Comparison of ENCODE assay signal across 13 cellular contexts in the genomic region with DNA sequence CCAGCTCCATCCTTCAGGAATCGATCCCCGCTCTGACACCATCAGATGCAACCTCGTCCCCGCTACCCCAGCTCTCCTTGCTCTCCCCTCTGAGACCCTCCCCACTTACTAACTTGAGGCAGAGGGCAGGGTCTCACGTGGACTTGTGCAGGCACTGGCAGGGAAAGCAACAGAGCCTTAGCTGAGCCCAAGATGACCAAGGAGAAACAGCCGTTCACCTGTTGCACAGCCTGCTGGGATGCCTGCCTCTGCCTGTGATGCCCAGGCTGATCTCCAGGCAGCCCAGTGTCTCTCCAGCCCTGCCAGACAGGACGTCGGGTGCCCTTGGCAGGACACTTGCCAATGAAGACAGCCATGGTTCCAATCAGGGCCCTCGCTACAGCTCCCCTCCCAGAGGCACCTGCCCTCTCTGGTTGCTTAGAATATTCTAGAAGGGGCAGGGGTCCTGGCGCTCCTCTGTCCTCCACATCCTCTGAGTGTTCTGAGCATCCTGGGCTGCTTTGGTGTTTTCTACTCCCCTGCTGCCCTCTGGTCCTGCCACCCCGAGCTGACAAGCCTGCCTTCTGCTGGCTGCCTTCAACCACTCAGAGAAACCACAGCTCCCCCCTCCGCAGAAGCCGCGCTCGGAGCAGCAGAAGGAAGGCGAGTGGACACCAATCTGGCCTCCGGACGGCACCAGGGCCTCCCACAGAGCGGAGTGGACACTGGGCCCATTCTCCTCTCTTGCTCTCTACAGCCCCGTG. TPM values are rescaled to one million over a fixed set of nuclear protein-coding genes. Genes with fewer than 3 reads are reported as not detected.
DNase-seq lines count a peak whose midpoint lies in the region; ATAC-seq and TF ChIP-seq lines count a peak whose summit lies in the region.
"Had no signal": no experiment of that assay in that cellular context is flagged by ENCODE, and none has a peak within 500 bp of the region (broad histone marks: within the 10 kb centered on the region; RNA-seq: fewer than 3 reads in every experiment).

No MANE protein-coding gene starts in this region.

- TF ChIP-seq CTCF in dorsolateral prefrontal cortex (IDR thresholded peaks at IDR 0.05 in 54 of 56, conservative IDR thresholded peaks at IDR 0.05 in 2 of 56; ENCODE audit: low read depth in 1 of 56, partially characterized antibody in 56 of 56) (peak in 48 of 56 donors; percentile 10 to 66 (median 40)), adrenal gland (IDR thresholded peaks at IDR 0.05) (no peak)

- WGBS in adrenal gland, 4 donors: 78 to 90% (median 83%) methylated on average over 12 to 20 of the region's 20 CpGs

- in situ Hi-C loops in G401 (cut with HindIII; ENCODE audit: low sequenced_read_pairs): no loop called here
- in situ Hi-C loops in KBM-7 (cut with MboI; ENCODE audit: low pct_unique_long_range_greater_than_20kb, low sequenced_read_pairs): no loop called here

- H3K27ac ChIP-seq in dorsolateral prefrontal cortex (peak overlapping the region; percentile 13 to 100 (median 88)), skin epidermis (peak overlapping the region in 11 of 21 experiments; percentile 14 to 67 (median 37)), adrenal gland (peak overlapping the region in 2 of 5 donors; percentile 57 to 77)
- H3K27ac ChIP-seq: colonic mucosa had no signal

- H3K4me1 ChIP-seq in adrenal gland (replicated peaks in 1 of 2): peaks cover 0 to 45% of the 10 kb centered on the region in 2 donors

- no peak for TF ChIP-seq POLR2A in adrenal gland (IDR thresholded peaks at IDR 0.05)

- no peaks in the 10 kb centered on the region for H3K27me3 ChIP-seq in dorsolateral prefrontal cortex
- no peaks in the 10 kb centered on the region for H3K27me3 ChIP-seq in adrenal gland
- H3K27me3 ChIP-seq: BE2C, colonic mucosa had no signal

- peaks cover 0 to 8% of the 10 kb centered on the region in 2 donors for H3K36me3 ChIP-seq in adrenal gland (replicated peaks in 1 of 2)
- H3K36me3 ChIP-seq: BE2C, colonic mucosa had no signal

- ATAC-seq in HG03095 (IDR thresholded peaks at IDR 0.05; ENCODE audit: unreplicated experiment): no peak

- no peaks in the 10 kb centered on the region for H3K9me3 ChIP-seq in adrenal gland (replicated peaks in 1 of 3)
- H3K9me3 ChIP-seq: BE2C, colonic mucosa had no signal

- H3K4me3 ChIP-seq in dorsolateral prefrontal cortex: peak overlapping the region in 18 of 59 donors; percentile 0 to 42 (median 20)
- H3K4me3 ChIP-seq in skin epidermis: no peak overlapping the region
- H3K4me3 ChIP-seq in adrenal gland: no peak overlapping the region
- H3K4me3 ChIP-seq: colonic mucosa had no signal

- DNase-seq in G401 (ENCODE audit: low spot score) (peak; percentile 37), dorsolateral prefrontal cortex (peak; percentile 58 to 91 (median 88)), midbrain (lab: John Stamatoyannopoulos, UW) (peak; percentile 85), RKO (ENCODE audit: low spot score) (no peak), KBM-7 (no peak), adrenal gland (no peak)
- DNase-seq: BE2C; colonic mucosa; NCI-H1092 treated with DMSO at 0.1 percent for 48 hours; NCI-H82; stimulated activated CD4-positive, alpha-beta T cell treated with anti-CD3 and anti-CD28 coated beads, Interleukin-15, amount 100 ng/mL, for 24 hours had no signal

- intact Hi-C loops in dorsolateral prefrontal cortex (cut with DNase I): loop anchor here (2.0 to 5.0 kb wide), 2 partner anchors 29 to 36 kb away; no protein-coding TSS in a partner anchor
- intact Hi-C loops in adrenal gland (cut with DNase I): no loop called here

RNA-seq across cellular contexts. Expression of a gene that starts 6.7 kb away (rescaled TPM):
- total RNA-seq in G401 (2014; rRNA removed; shearing (Covaris generic)): 0.37 TPM in 1 of 2 replicates, not detected in the other
- total RNA-seq in dorsolateral prefrontal cortex: 10 to 100 TPM in 17 of 120 experiments, 1 to 10 TPM in 103; 2.1 to 18.2 (median 6.7) TPM
- total RNA-seq in adrenal gland: 1 to 10 TPM in 5 of 8 donors, under 1 TPM in 3; 0.18 to 5.1 (median 1.5) TPM
- 1 to 10 TPM in 1 of 3 donors, under 1 TPM in 2; 0.07 to 3.7 (median 0.13) TPM for polyA plus RNA-seq in adrenal gland

RNA-seq across cellular contexts. Expression of a gene that starts 28.9 kb away (rescaled TPM):
- total RNA-seq in G401 (2014; rRNA removed; shearing (Covaris generic)): 32.4 and 37.5 TPM in 2 replicates
- total RNA-seq in dorsolateral prefrontal cortex: 100 to 1,000 TPM in 119 of 120 experiments, 10 to 100 TPM in 1; 97.8 to 275 (median 166) TPM
- 100 to 1,000 TPM; 112 to 275 (median 219) TPM for total RNA-seq in adrenal gland
- 100 to 1,000 TPM in 1 of 3 donors, 10 to 100 TPM in 2; 50.8 to 153 (median 55.9) TPM for polyA plus RNA-seq in adrenal gland

RNA-seq across cellular contexts. Expression of a gene that starts 55.6 kb away (rescaled TPM):
- total RNA-seq in G401 (2014; rRNA removed; shearing (Covaris generic)): 10.1 and 10.4 TPM in 2 replicates
- 10 to 100 TPM; 39.1 to 90.9 (median 60.5) TPM for total RNA-seq in dorsolateral prefrontal cortex
- 10 to 100 TPM; 15.7 to 69.1 (median 47.1) TPM for total RNA-seq in adrenal gland
- 10 to 100 TPM; 19.7 to 48.8 (median 44.8) TPM for polyA plus RNA-seq in adrenal gland

Comparison
In these comparisons a context has a peak if more than half of its experiments do, and no peak if none do; other contexts are left out.
1. DNase-seq: peak in G401 (single experiment), dorsolateral prefrontal cortex (10 of 10) and midbrain (single experiment); none in RKO (single experiment), KBM-7 (single experiment) and adrenal gland (0 of 7).
2. CTCF ChIP-seq: peak in dorsolateral prefrontal cortex (48 of 56); none in adrenal gland (0 of 6).
3. intact Hi-C loops: an anchor here in dorsolateral prefrontal cortex (2.0 to 5.0 kb wide); none called in adrenal gland.